Comparison of ENCODE assay signal across 15 cellular contexts in the genomic region with DNA sequence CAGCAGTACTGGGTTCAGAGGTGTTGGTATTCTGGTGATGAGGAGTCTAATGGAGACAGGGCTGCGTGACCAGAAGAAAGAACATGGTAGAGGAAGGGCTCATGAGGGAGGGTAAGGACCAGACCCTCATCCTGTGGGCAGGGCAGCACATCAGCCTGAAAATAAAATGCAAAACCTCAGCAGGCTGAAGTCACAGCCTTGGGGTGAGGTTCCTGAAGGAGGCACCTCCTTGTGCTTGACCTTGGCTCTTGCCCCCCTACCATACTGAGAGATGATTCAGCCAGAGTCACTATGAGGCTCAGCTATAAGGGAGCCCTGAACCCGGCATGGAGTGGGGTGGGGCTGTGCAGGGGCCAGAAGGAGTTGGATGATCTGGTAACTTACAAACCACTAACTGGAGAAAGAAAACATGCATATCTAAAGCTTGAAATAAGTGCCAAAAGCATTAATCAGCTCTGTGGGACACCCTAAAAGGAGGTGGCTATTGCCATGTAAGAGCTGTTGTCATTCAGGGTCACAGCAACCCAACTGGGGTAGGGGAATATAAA.
DNase-seq lines count a peak whose midpoint lies in the region; ATAC-seq and TF ChIP-seq lines count a peak whose summit lies in the region.
"Had no signal": no experiment of that assay in that cellular context is flagged by ENCODE, and none has a peak within 500 bp of the region (broad histone marks: within the 10 kb centered on the region; RNA-seq: fewer than 3 reads in every experiment).

No MANE protein-coding gene starts in this region.

- no peak overlapping the region for H3K4me3 Mint-ChIP-seq in activated naive CD8-positive, alpha-beta T cell treated with anti-CD3 and anti-CD28 coated beads, Interleukin-2, amount 10 ng/mL, durations not matched to agents 7 days and 5 days
- no peak overlapping the region for H3K4me3 Mint-ChIP-seq in activated naive CD8-positive, alpha-beta T cell treated with anti-CD3 and anti-CD28 coated beads, Interleukin-2, amount 50 U/mL, for 24 hours
- no peak overlapping the region for H3K4me3 Mint-ChIP-seq in mesothelial cell of epicardium
- H3K4me3 Mint-ChIP-seq: immature natural killer cell had no signal

- H3K9me3 Mint-ChIP-seq in activated naive CD8-positive, alpha-beta T cell treated with anti-CD3 and anti-CD28 coated beads, Interleukin-2, amount 10 ng/mL, durations not matched to agents 7 days and 5 days = no peaks in the 10 kb centered on the region
- no peaks in the 10 kb centered on the region for H3K9me3 Mint-ChIP-seq in activated naive CD8-positive, alpha-beta T cell treated with anti-CD3 and anti-CD28 coated beads, Interleukin-2, amount 50 U/mL, for 24 hours
- H3K9me3 Mint-ChIP-seq in mesothelial cell of epicardium = no peaks in the 10 kb centered on the region
- H3K9me3 Mint-ChIP-seq: immature natural killer cell had no signal

- H3K36me3 ChIP-seq in mucosa of rectum (ENCODE audit: control insufficient read depth in 2 of 2, insufficient read depth in 2 of 2, low read length in 2 of 2) = no peaks in the 10 kb centered on the region
- H3K36me3 ChIP-seq: Peyer's patch had no signal

- H3K36me3 Mint-ChIP-seq in activated naive CD8-positive, alpha-beta T cell treated with anti-CD3 and anti-CD28 coated beads, Interleukin-2, amount 10 ng/mL, durations not matched to agents 7 days and 5 days = no peaks in the 10 kb centered on the region
- H3K36me3 Mint-ChIP-seq in activated naive CD8-positive, alpha-beta T cell treated with anti-CD3 and anti-CD28 coated beads, Interleukin-2, amount 50 U/mL, for 24 hours (ENCODE audit: low read depth) = no peaks in the 10 kb centered on the region
- H3K36me3 Mint-ChIP-seq in mesothelial cell of epicardium = no peaks in the 10 kb centered on the region
- H3K36me3 Mint-ChIP-seq: immature natural killer cell had no signal

- peak; percentile 1 for DNase-seq in activated naive CD8-positive, alpha-beta T cell treated with anti-CD3 and anti-CD28 coated beads, Interleukin-2, amount 10 ng/mL, durations not matched to agents 7 days and 5 days
- no peak for DNase-seq in activated naive CD8-positive, alpha-beta T cell treated with anti-CD3 and anti-CD28 coated beads, Interleukin-2, amount 50 U/mL, for 24 hours
- DNase-seq in dedifferentiated amniotic fluid mesenchymal stem cell (ENCODE audit: extremely low spot score) (peak; percentile 38), iPS-NIHi7 (ENCODE audit: extremely low spot score) (no peak), NCI-H128 (lab: John Stamatoyannopoulos, UW; ENCODE audit: unreplicated experiment) (no peak), T-helper 9 cell (no peak), mesothelial cell of epicardium (ENCODE audit: low spot score in 2 of 2, unreplicated experiment in 2 of 2) (no peak)
- DNase-seq: activated T-cell treated with anti-CD3 and anti-CD28 coated beads for 4 hours; amniotic stem cell; DND-41; immature natural killer cell; stimulated activated naive CD4-positive, alpha-beta T cell had no signal

- ATAC-seq in activated naive CD8-positive, alpha-beta T cell treated with anti-CD3 and anti-CD28 coated beads, Interleukin-2, amount 10 ng/mL, durations not matched to agents 7 days and 5 days (ENCODE audit: low read depth) = no peak
- no peak for ATAC-seq in activated naive CD8-positive, alpha-beta T cell treated with anti-CD3 and anti-CD28 coated beads, Interleukin-2, amount 50 U/mL, for 24 hours

- POLR2A ChIA-PET in activated naive CD8-positive, alpha-beta T cell treated with anti-CD3 and anti-CD28 coated beads, Interleukin-2, amount 10 ng/mL, durations not matched to agents 7 days and 5 days (lab: Charles Lee) = no interaction called here

- no peak overlapping the region for H3K9ac ChIP-seq in mucosa of rectum (ENCODE audit: low read depth in 1 of 2, low read length in 2 of 2)

- TF ChIP-seq CTCF in mesothelial cell of epicardium (IDR thresholded peaks at IDR 0.05; ENCODE audit: unreplicated experiment) = no peak

- H3K4me3 ChIP-seq in mucosa of rectum (ENCODE audit: low read length in 2 of 2) = no peak overlapping the region
- H3K4me3 ChIP-seq: Peyer's patch had no signal

- peaks cover 3% of the 10 kb centered on the region for H3K27me3 Mint-ChIP-seq in activated naive CD8-positive, alpha-beta T cell treated with anti-CD3 and anti-CD28 coated beads, Interleukin-2, amount 10 ng/mL, durations not matched to agents 7 days and 5 days
- no peaks in the 10 kb centered on the region for H3K27me3 Mint-ChIP-seq in activated naive CD8-positive, alpha-beta T cell treated with anti-CD3 and anti-CD28 coated beads, Interleukin-2, amount 50 U/mL, for 24 hours
- no peaks in the 10 kb centered on the region for H3K27me3 Mint-ChIP-seq in mesothelial cell of epicardium (ENCODE audit: low read depth)

- H3K27me3 ChIP-seq in mucosa of rectum (ENCODE audit: control insufficient read depth in 2 of 2, insufficient read depth in 2 of 2, low read length in 2 of 2) = no peaks in the 10 kb centered on the region
- H3K27me3 ChIP-seq: Peyer's patch had no signal

- no peak overlapping the region for H3K27ac Mint-ChIP-seq in activated naive CD8-positive, alpha-beta T cell treated with anti-CD3 and anti-CD28 coated beads, Interleukin-2, amount 10 ng/mL, durations not matched to agents 7 days and 5 days
- no peak overlapping the region for H3K27ac Mint-ChIP-seq in activated naive CD8-positive, alpha-beta T cell treated with anti-CD3 and anti-CD28 coated beads, Interleukin-2, amount 50 U/mL, for 24 hours
- H3K27ac Mint-ChIP-seq in mesothelial cell of epicardium = no peak overlapping the region
- H3K27ac Mint-ChIP-seq: immature natural killer cell had no signal

- H3K4me1 ChIP-seq in mucosa of rectum (ENCODE audit: control insufficient read depth in 2 of 2, insufficient read depth in 2 of 2, low read length in 2 of 2) = peaks cover 2 to 3% of the 10 kb centered on the region in 2 donors
- H3K4me1 ChIP-seq: Peyer's patch had no signal

- H3K9me3 ChIP-seq in mucosa of rectum (ENCODE audit: control insufficient read depth in 2 of 2, low read length in 2 of 2) = no peaks in the 10 kb centered on the region
- H3K9me3 ChIP-seq: Peyer's patch had no signal

- H3K27ac ChIP-seq in mucosa of rectum (ENCODE audit: low read depth in 2 of 2, low read length in 2 of 2) = peak overlapping the region; percentile 7 to 51
- H3K27ac ChIP-seq: 22Rv1 had no signal

- peaks cover 1% of the 10 kb centered on the region for H3K4me1 Mint-ChIP-seq in activated naive CD8-positive, alpha-beta T cell treated with anti-CD3 and anti-CD28 coated beads, Interleukin-2, amount 10 ng/mL, durations not matched to agents 7 days and 5 days
- no peaks in the 10 kb centered on the region for H3K4me1 Mint-ChIP-seq in activated naive CD8-positive, alpha-beta T cell treated with anti-CD3 and anti-CD28 coated beads, Interleukin-2, amount 50 U/mL, for 24 hours
- H3K4me1 Mint-ChIP-seq in mesothelial cell of epicardium = peaks cover 21% of the 10 kb centered on the region
- H3K4me1 Mint-ChIP-seq: immature natural killer cell had no signal

Comparison
In these comparisons a context has a peak if more than half of its experiments do, and no peak if none do; other contexts are left out.
1. DNase-seq: peak in activated naive CD8-positive, alpha-beta T cell treated with anti-CD3 and anti-CD28 coated beads, Interleukin-2, amount 10 ng/mL, durations not matched to agents 7 days and 5 days (single experiment) and dedifferentiated amniotic fluid mesenchymal stem cell (single experiment); none in activated naive CD8-positive, alpha-beta T cell treated with anti-CD3 and anti-CD28 coated beads, Interleukin-2, amount 50 U/mL, for 24 hours (single experiment), iPS-NIHi7 (single experiment), NCI-H128 (single experiment), T-helper 9 cell (single experiment) and mesothelial cell of epicardium (0 of 2).